Comparison of ENCODE assay signal across 8 cellular contexts in genomic region chr3:152267831-152268500, GRCh38. TPM values are rescaled to one million over a fixed set of nuclear protein-coding genes. Genes with fewer than 3 reads are reported as not detected.
DNase-seq lines count a peak whose midpoint lies in the region; ATAC-seq and TF ChIP-seq lines count a peak whose summit lies in the region.

No MANE protein-coding gene starts in this region.

- H3K9me3 ChIP-seq in adipocyte (ENCODE audit: control insufficient read depth, low read length) = no peaks in the 10 kb centered on the region
- H3K9me3 ChIP-seq in left lung = no peaks in the 10 kb centered on the region
- no peaks in the 10 kb centered on the region for H3K9me3 ChIP-seq in thyroid gland

- TF ChIP-seq POLR2A in thyroid gland (IDR thresholded peaks at IDR 0.05) = no peak

- H3K36me3 ChIP-seq in adipocyte (ENCODE audit: control insufficient read depth, insufficient read depth, low read length, severe bottlenecking) (no peaks in the 10 kb centered on the region), left lung (no peaks in the 10 kb centered on the region), thyroid gland (no peaks in the 10 kb centered on the region)

- DNase-seq in activated CD4-positive, alpha-beta T cell treated with anti-CD3 and anti-CD28 coated beads, Interleukin-2, amount 10 ng/mL, durations not matched to agents 7 days and 5 days = no peak
- DNase-seq in activated CD4-positive, alpha-beta T cell treated with anti-CD3 and anti-CD28 coated beads for 1 hour = no peak
- DNase-seq in adipocyte (ENCODE audit: low read depth) (peak; percentile 52), left lung (no peak), thyroid gland (no peak), RPMI8226 (no peak)
- no peak for DNase-seq in stimulated activated CD4-positive, alpha-beta T cell treated with anti-CD3 and anti-CD28 coated beads, Interleukin-4, amount 100 ng/mL, for 4 hours

- intact Hi-C loops in left lung (cut with DNase I) (no loop called here), thyroid gland (cut with DNase I) (loop anchor here (10.0 kb wide), 1 partner anchor 177 kb away; no protein-coding TSS in a partner anchor)

- H3K9ac ChIP-seq in adipocyte (ENCODE audit: low read length) = peak overlapping the region; percentile 99

- peaks cover 52% of the 10 kb centered on the region for H3K4me1 Mint-ChIP-seq in activated CD4-positive, alpha-beta T cell treated with anti-CD3 and anti-CD28 coated beads, Interleukin-2, amount 10 ng/mL, durations not matched to agents 7 days and 5 days

- H3K36me3 Mint-ChIP-seq in activated CD4-positive, alpha-beta T cell treated with anti-CD3 and anti-CD28 coated beads, Interleukin-2, amount 10 ng/mL, durations not matched to agents 7 days and 5 days (ENCODE audit: low read depth) = peaks cover 75% of the 10 kb centered on the region

- POLR2A ChIA-PET in activated CD4-positive, alpha-beta T cell treated with anti-CD3 and anti-CD28 coated beads, Interleukin-2, amount 10 ng/mL, durations not matched to agents 7 days and 5 days (lab: Charles Lee) = interaction anchor here (1.0 to 1.5 kb wide), 2 partner anchors 22 to 24 kb away, joined by 5 to 11 read pairs; no protein-coding TSS in a partner anchor

- H3K27ac ChIP-seq in left lung (peak overlapping the region; percentile 99 to 100), thyroid gland (peak overlapping the region; percentile 94 to 99 (median 99))

- H3K4me1 ChIP-seq in adipocyte (ENCODE audit: control insufficient read depth, insufficient read depth, low read length) = peaks cover 52% of the 10 kb centered on the region
- peaks cover 14 to 59% of the 10 kb centered on the region in 2 donors for H3K4me1 ChIP-seq in left lung
- peaks cover 24 to 27% of the 10 kb centered on the region in 2 donors for H3K4me1 ChIP-seq in thyroid gland

- H3K4me3 ChIP-seq in adipocyte (ENCODE audit: low read length) (peak overlapping the region; percentile 92), left lung (peak overlapping the region; percentile 68 to 69), thyroid gland (replicated peaks in 1 of 3) (peak overlapping the region in 2 of 3 donors; percentile 93 to 95)

- no peaks in the 10 kb centered on the region for H3K27me3 Mint-ChIP-seq in activated CD4-positive, alpha-beta T cell treated with anti-CD3 and anti-CD28 coated beads, Interleukin-2, amount 10 ng/mL, durations not matched to agents 7 days and 5 days

- WGBS in thyroid gland, 2 donors = 27 to 30% methylated on average over 14 of the region's 14 CpGs

- H3K27ac Mint-ChIP-seq in activated CD4-positive, alpha-beta T cell treated with anti-CD3 and anti-CD28 coated beads, Interleukin-2, amount 10 ng/mL, durations not matched to agents 7 days and 5 days = peak overlapping the region; percentile 97

- peaks cover 3% of the 10 kb centered on the region for H3K9me3 Mint-ChIP-seq in activated CD4-positive, alpha-beta T cell treated with anti-CD3 and anti-CD28 coated beads, Interleukin-2, amount 10 ng/mL, durations not matched to agents 7 days and 5 days

- ATAC-seq in left lung (no peak), GM19328 (IDR thresholded peaks at IDR 0.05; ENCODE audit: unreplicated experiment) (no peak)

- CTCF ChIA-PET in activated CD4-positive, alpha-beta T cell treated with anti-CD3 and anti-CD28 coated beads, Interleukin-2, amount 10 ng/mL, durations not matched to agents 7 days and 5 days (lab: Charles Lee) = interaction anchor here (0.8 to 1.3 kb wide), 3 partner anchors 11 to 42 kb away, joined by 3 to 9 read pairs (median 4); no protein-coding TSS in a partner anchor

- no peaks in the 10 kb centered on the region for H3K27me3 ChIP-seq in adipocyte (replicated peaks; ENCODE audit: control insufficient read depth, insufficient read depth, low read length)
- no peaks in the 10 kb centered on the region for H3K27me3 ChIP-seq in left lung
- no peaks in the 10 kb centered on the region for H3K27me3 ChIP-seq in thyroid gland

- TF ChIP-seq CTCF in left lung (IDR thresholded peaks at IDR 0.05) (no peak), thyroid gland (IDR thresholded peaks at IDR 0.05) (no peak)

- H3K4me3 Mint-ChIP-seq in activated CD4-positive, alpha-beta T cell treated with anti-CD3 and anti-CD28 coated beads, Interleukin-2, amount 10 ng/mL, durations not matched to agents 7 days and 5 days = peak overlapping the region; percentile 91

RNA-seq across cellular contexts. Expression of gene MBNL1, which starts 0.8 kb away (rescaled TPM):
- total RNA-seq in activated CD4-positive, alpha-beta T cell treated with anti-CD3 and anti-CD28 coated beads, Interleukin-2, amount 10 ng/mL, durations not matched to agents 7 days and 5 days = 100 to 1,000 TPM; 437 to 559 TPM
- total RNA-seq in left lung = 100 to 1,000 TPM; 226 to 246 TPM
- total RNA-seq in thyroid gland = 100 to 1,000 TPM; 190 to 279 (median 216) TPM
